Comparison of ENCODE assay signal across 9 cellular contexts in the genomic region with DNA sequence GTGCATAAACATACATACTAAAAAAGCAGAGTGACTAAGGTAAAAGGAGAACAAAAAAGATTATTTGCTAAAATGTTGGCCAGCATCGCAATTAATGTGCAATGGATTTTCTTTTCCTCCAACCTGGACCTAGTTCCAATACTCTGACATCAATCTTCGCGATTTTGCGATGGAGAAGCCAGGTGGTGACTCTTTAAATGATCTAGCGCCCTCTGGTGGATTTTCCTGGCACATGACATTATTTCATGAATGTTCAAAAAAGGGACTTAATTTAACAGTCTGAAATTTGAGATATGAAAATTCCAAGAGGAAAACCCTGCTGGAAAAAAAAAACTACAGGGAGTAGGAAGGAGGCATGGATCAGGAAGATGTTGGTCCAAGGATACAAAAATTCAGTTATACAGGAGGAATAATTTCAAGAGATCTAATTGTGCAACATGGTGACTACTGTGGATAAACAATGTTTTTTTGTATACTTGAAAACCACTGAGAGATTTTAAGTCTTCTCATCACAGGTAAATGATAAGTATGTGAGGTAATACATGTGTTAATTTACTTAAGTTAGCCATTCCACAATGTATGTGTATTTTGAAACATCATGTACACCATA. TPM values are rescaled to one million over a fixed set of nuclear protein-coding genes. Genes with fewer than 3 reads are reported as not detected.
A peak's percentile ranks its signal among the peaks of the same experiment; 100 is the strongest.
DNase-seq lines count a peak whose midpoint lies in the region; ATAC-seq and TF ChIP-seq lines count a peak whose summit lies in the region.
"Had no signal": no experiment of that assay in that cellular context is flagged by ENCODE, and none has a peak within 500 bp of the region (broad histone marks: within the 10 kb centered on the region; RNA-seq: fewer than 3 reads in every experiment).

No MANE protein-coding gene starts in this region.

- intact Hi-C loops in esophagus squamous epithelium (cut with DNase I) = no loop called here

- H3K27ac Mint-ChIP-seq in HFFc6 (peak overlapping the region; percentile 14), neural progenitor cell (no peak overlapping the region)
- H3K27ac Mint-ChIP-seq: T-helper 1 cell treated with Interleukin-12 subunit alpha and Interleukin-12 subunit beta and Interleukin-4 antibody, amounts not matched to agents 30 μg/mL and 1 μg/mL, for 36 hours had no signal

- H3K27me3 Mint-ChIP-seq in HFFc6 (ENCODE audit: insufficient read depth) (no peaks in the 10 kb centered on the region; the same call in none of the 2 replicates), neural progenitor cell (ENCODE audit: insufficient read depth, low read depth) (peaks cover 34% of the 10 kb centered on the region)

- H3K27ac ChIP-seq in esophagus squamous epithelium = no peak overlapping the region
- no peak overlapping the region for H3K27ac ChIP-seq in neural progenitor cell

- H3K4me3 ChIP-seq in esophagus squamous epithelium = no peak overlapping the region
- no peak overlapping the region for H3K4me3 ChIP-seq in neural progenitor cell

- H3K36me3 ChIP-seq in esophagus squamous epithelium (no peaks in the 10 kb centered on the region), neural progenitor cell (no peaks in the 10 kb centered on the region)

- TF ChIP-seq POLR2A in esophagus squamous epithelium (IDR thresholded peaks at IDR 0.05) = no peak

- TF ChIP-seq CTCF in HFFc6 (IDR thresholded peaks at IDR 0.05) (peak; percentile 98), esophagus squamous epithelium (IDR thresholded peaks at IDR 0.05) (peak; percentile 80 to 95 (median 84)), neural progenitor cell (IDR thresholded peaks at IDR 0.05) (peak; percentile 93)

- H3K27me3 ChIP-seq in esophagus squamous epithelium (peaks cover 0 to 57% (median 0%) of the 10 kb centered on the region in 4 donors), neural progenitor cell (peaks cover 46% of the 10 kb centered on the region)

- H3K4me2 ChIP-seq in neural progenitor cell = no peak overlapping the region

- H3K9me3 Mint-ChIP-seq in HFFc6 (no peaks in the 10 kb centered on the region), neural progenitor cell (peaks cover 3% of the 10 kb centered on the region)
- H3K9me3 Mint-ChIP-seq: T-helper 1 cell treated with Interleukin-12 subunit alpha and Interleukin-12 subunit beta and Interleukin-4 antibody, amounts not matched to agents 30 μg/mL and 1 μg/mL, for 36 hours had no signal

- H2AFZ ChIP-seq in neural progenitor cell (replicated peaks) = no peak overlapping the region

- H3K9me3 ChIP-seq in esophagus squamous epithelium (no peaks in the 10 kb centered on the region), neural progenitor cell (ENCODE audit: low read depth) (peaks cover 6% of the 10 kb centered on the region)

- H3K4me1 Mint-ChIP-seq in HFFc6 (ENCODE audit: low read depth) (peaks cover 33% of the 10 kb centered on the region), neural progenitor cell (peaks cover 8% of the 10 kb centered on the region)

- DNase-seq in COR-L47 (lab: John Stamatoyannopoulos, UW) = peak; percentile 68
- peak; percentile 75 for DNase-seq in HFFc6
- DNase-seq in NCI-H69 (lab: John Stamatoyannopoulos, UW) = peak; percentile 85
- DNase-seq in activated CD8-positive, alpha-beta memory T cell treated with anti-CD3 and anti-CD28 coated beads for 24 hours = peak; percentile 69
- DNase-seq in esophagus squamous epithelium (lab: John Stamatoyannopoulos, UW) = no peak
- DNase-seq in neural progenitor cell (ENCODE audit: low spot score) = peak; percentile 87
- no peak for DNase-seq in UCSD-AML1 (lab: John Stamatoyannopoulos, UW; ENCODE audit: unreplicated experiment)

- H3F3A ChIP-seq in neural progenitor cell (ENCODE audit: low read depth) = peaks cover 4% of the 10 kb centered on the region

- peaks cover 5 to 28% (median 6%) of the 10 kb centered on the region in 3 donors for H3K4me1 ChIP-seq in esophagus squamous epithelium
- peaks cover 10% of the 10 kb centered on the region for H3K4me1 ChIP-seq in neural progenitor cell

- H3K36me3 Mint-ChIP-seq in HFFc6 (ENCODE audit: low read depth) (no peaks in the 10 kb centered on the region), neural progenitor cell (no peaks in the 10 kb centered on the region)

- H3K4me3 Mint-ChIP-seq in HFFc6 (no peak overlapping the region), neural progenitor cell (no peak overlapping the region)
- H3K4me3 Mint-ChIP-seq: T-helper 1 cell treated with Interleukin-12 subunit alpha and Interleukin-12 subunit beta and Interleukin-4 antibody, amounts not matched to agents 30 μg/mL and 1 μg/mL, for 36 hours had no signal

- H3K79me2 ChIP-seq in neural progenitor cell (ENCODE audit: low read depth) = no peaks in the 10 kb centered on the region

- peaks cover 12% of the 10 kb centered on the region for H4K20me1 ChIP-seq in neural progenitor cell (ENCODE audit: low read depth)

- WGBS in esophagus squamous epithelium, 2 donors = 0% methylated on average over 5 of the region's 5 CpGs

- no peak for ATAC-seq in GM18498 (IDR thresholded peaks at IDR 0.05; ENCODE audit: unreplicated experiment)

- H3K9ac ChIP-seq in neural progenitor cell = no peak overlapping the region

RNA-seq across cellular contexts. Expression of a gene that starts 4.3 kb away (rescaled TPM):
- 100 to 1,000 TPM in 2 of 6 experiments, 10 to 100 TPM in 4; 87.1 to 191 (median 93.5) TPM for total RNA-seq in HFFc6 (2021; fragmentation: NEBNext Ultra II Directional; extraction: Animal tissue kit (Norgen Biotek cat#: 25700))
- total RNA-seq in esophagus squamous epithelium = 10 to 100 TPM in 3 of 4 donors, 1 to 10 TPM in 1; 7.5 to 74.2 (median 18.0) TPM
- total RNA-seq in neural progenitor cell (ENCODE audit: low replicate concordance) = 2.4 and 3.7 TPM in 2 replicates

Comparison
In these comparisons a context has a peak if more than half of its experiments do, and no peak if none do; other contexts are left out.
1. DNase-seq: peak in COR-L47 (single experiment), HFFc6 (single experiment), NCI-H69 (single experiment), activated CD8-positive, alpha-beta memory T cell treated with anti-CD3 and anti-CD28 coated beads for 24 hours (single experiment) and neural progenitor cell (single experiment); none in esophagus squamous epithelium (single experiment) and UCSD-AML1 (single experiment).
2. Peak in every context shown above with its lines, with median percentiles within 50 percentile points of each other: CTCF ChIP-seq.